10 cellular contexts compared by ENCODE assay signal in genomic region chr11:128480665-128481064, GRCh38.
DNase-seq lines count a peak whose midpoint lies in the region; ATAC-seq, FAIRE-seq and TF ChIP-seq lines count a peak whose summit lies in the region.
"Had no signal": no experiment of that assay in that cellular context is flagged by ENCODE, and none has a peak within 500 bp of the region (broad histone marks: within the 10 kb centered on the region; RNA-seq: fewer than 3 reads in every experiment).

No MANE protein-coding gene starts in this region.

- peaks cover 28% of the 10 kb centered on the region for H4K20me1 ChIP-seq in astrocyte (ENCODE audit: insufficient read depth, low read length)

- no peak for TF ChIP-seq POLR2A in tibial nerve (IDR thresholded peaks at IDR 0.05)

- peak overlapping the region; percentile 95 for H3K27ac Mint-ChIP-seq in activated CD8-positive, alpha-beta memory T cell treated with anti-CD3 and anti-CD28 coated beads, Interleukin-2, amount 10 ng/mL, durations not matched to agents 7 days and 5 days
- H3K27ac Mint-ChIP-seq in astrocyte (ENCODE audit: unreplicated experiment): peak overlapping the region; percentile 72

- H3K9ac ChIP-seq in astrocyte (ENCODE audit: low read length): no peak overlapping the region

- no peaks in the 10 kb centered on the region for H3K9me3 Mint-ChIP-seq in activated CD8-positive, alpha-beta memory T cell treated with anti-CD3 and anti-CD28 coated beads, Interleukin-2, amount 10 ng/mL, durations not matched to agents 7 days and 5 days (ENCODE audit: low read depth)
- H3K9me3 Mint-ChIP-seq in astrocyte (ENCODE audit: unreplicated experiment): no peaks in the 10 kb centered on the region

- H3K27me3 ChIP-seq in astrocyte (ENCODE audit: insufficient read depth, low read length) (no peaks in the 10 kb centered on the region), muscle layer of duodenum (ENCODE audit: low read depth, low read length) (no peaks in the 10 kb centered on the region), tibial nerve (no peaks in the 10 kb centered on the region)

- H3K27ac ChIP-seq in astrocyte (ENCODE audit: low read depth, low read length) (no peak overlapping the region), muscle layer of duodenum (ENCODE audit: low read length) (peak overlapping the region; percentile 30), tibial nerve (peak overlapping the region; percentile 28 to 80 (median 53))

- TF ChIP-seq CTCF in astrocyte (IDR thresholded peaks at IDR 0.05; ENCODE audit: insufficient read depth, low read depth, low read length) (no peak), tibial nerve (IDR thresholded peaks at IDR 0.05) (no peak)

- DNase-seq in activated CD8-positive, alpha-beta memory T cell treated with anti-CD3 and anti-CD28 coated beads, Interleukin-2, amount 10 ng/mL, durations not matched to agents 7 days and 5 days: no peak
- DNase-seq in activated CD8-positive, alpha-beta memory T cell treated with anti-CD3 and anti-CD28 coated beads, Interleukin-2, amount 50 U/mL, for 48 hours: no peak
- DNase-seq in astrocyte (ENCODE audit: low read depth) (no peak), tibial nerve (ENCODE audit: low spot score in 2 of 2) (no peak), A172 (ENCODE audit: low spot score) (no peak), kidney glomerular epithelial cell (lab: John Stamatoyannopoulos, UW) (no peak)
- DNase-seq: NCI-H187 had no signal

- H3K4me1 ChIP-seq in astrocyte (ENCODE audit: insufficient read depth, low read length) (peaks cover 9% of the 10 kb centered on the region), muscle layer of duodenum (ENCODE audit: control insufficient read depth in 1 of 2, insufficient read depth in 2 of 2, low read length in 2 of 2) (peaks cover 0 to 33% of the 10 kb centered on the region in 2 donors), tibial nerve (peaks cover 0 to 81% (median 58%) of the 10 kb centered on the region in 4 donors)

- H3K36me3 Mint-ChIP-seq in activated CD8-positive, alpha-beta memory T cell treated with anti-CD3 and anti-CD28 coated beads, Interleukin-2, amount 10 ng/mL, durations not matched to agents 7 days and 5 days: peaks cover 91% of the 10 kb centered on the region
- H3K36me3 Mint-ChIP-seq in astrocyte (ENCODE audit: low read depth, unreplicated experiment): peaks cover 40% of the 10 kb centered on the region

- peak overlapping the region; percentile 48 for H3K4me3 Mint-ChIP-seq in activated CD8-positive, alpha-beta memory T cell treated with anti-CD3 and anti-CD28 coated beads, Interleukin-2, amount 10 ng/mL, durations not matched to agents 7 days and 5 days
- no peak overlapping the region for H3K4me3 Mint-ChIP-seq in astrocyte (ENCODE audit: unreplicated experiment)

- TF ChIP-seq EP300 in tibial nerve (IDR thresholded peaks at IDR 0.05): no peak

- CTCF ChIA-PET in activated CD8-positive, alpha-beta memory T cell treated with anti-CD3 and anti-CD28 coated beads, Interleukin-2, amount 10 ng/mL, durations not matched to agents 7 days and 5 days (lab: Charles Lee): interaction anchor here (1.0 to 2.1 kb wide), 5 partner anchors 20 to 191 kb away, joined by 3 to 10 read pairs (median 3); no protein-coding TSS in a partner anchor

- H3K9me3 ChIP-seq in astrocyte (ENCODE audit: insufficient read depth, low read depth, low read length) (no peaks in the 10 kb centered on the region), muscle layer of duodenum (ENCODE audit: control insufficient read depth in 1 of 2, low read length in 2 of 2) (no peaks in the 10 kb centered on the region), tibial nerve (no peaks in the 10 kb centered on the region)

- H3K79me2 ChIP-seq in astrocyte (ENCODE audit: insufficient read depth, low read length): peaks cover 87% of the 10 kb centered on the region

- H3K27me3 Mint-ChIP-seq in activated CD8-positive, alpha-beta memory T cell treated with anti-CD3 and anti-CD28 coated beads, Interleukin-2, amount 10 ng/mL, durations not matched to agents 7 days and 5 days: no peaks in the 10 kb centered on the region
- H3K27me3 Mint-ChIP-seq in astrocyte (ENCODE audit: low read depth, unreplicated experiment): no peaks in the 10 kb centered on the region

- no peak overlapping the region for H2AFZ ChIP-seq in astrocyte (ENCODE audit: low read depth, low read length)

- no peak for FAIRE-seq in astrocyte (lab: Jason Lieb, UNC)
- FAIRE-seq: TTC549 had no signal

- H3K36me3 ChIP-seq in astrocyte (ENCODE audit: insufficient read depth, low read length) (peaks cover 60% of the 10 kb centered on the region), muscle layer of duodenum (ENCODE audit: control insufficient read depth in 1 of 2, insufficient read depth in 2 of 2, low read length in 2 of 2) (peaks cover 31 to 57% of the 10 kb centered on the region in 2 donors), tibial nerve (peaks cover 0 to 47% (median 20%) of the 10 kb centered on the region in 3 donors)

- no peak overlapping the region for H3K4me2 ChIP-seq in astrocyte (ENCODE audit: low read length)

- 63 to 67% methylated on average over 4 of the region's 4 CpGs for WGBS in tibial nerve, 2 donors

- H3K4me1 Mint-ChIP-seq in activated CD8-positive, alpha-beta memory T cell treated with anti-CD3 and anti-CD28 coated beads, Interleukin-2, amount 10 ng/mL, durations not matched to agents 7 days and 5 days: peaks cover 98% of the 10 kb centered on the region
- H3K4me1 Mint-ChIP-seq in astrocyte (ENCODE audit: low read depth, unreplicated experiment): peaks cover 49% of the 10 kb centered on the region

- ATAC-seq in activated CD8-positive, alpha-beta memory T cell treated with anti-CD3 and anti-CD28 coated beads, Interleukin-2, amount 10 ng/mL, durations not matched to agents 7 days and 5 days: no peak
- no peak for ATAC-seq in GM18502 (IDR thresholded peaks at IDR 0.05; ENCODE audit: poor library complexity, unreplicated experiment)

- H3K4me3 ChIP-seq in astrocyte (ENCODE audit: insufficient read depth, low read depth, low read length) (no peak overlapping the region), muscle layer of duodenum (ENCODE audit: low read depth in 1 of 2, low read length in 2 of 2) (no peak overlapping the region), tibial nerve (no peak overlapping the region)
